ENCODE assay signal across 11 cellular contexts in genomic region chr11:26551186-26551801, GRCh38. TPM values are rescaled to one million over a fixed set of nuclear protein-coding genes. Genes with fewer than 3 reads are reported as not detected.
DNase-seq lines count a peak whose midpoint lies in the region; ATAC-seq and TF ChIP-seq lines count a peak whose summit lies in the region.
"Had no signal": no experiment of that assay in that cellular context is flagged by ENCODE, and none has a peak within 500 bp of the region (broad histone marks: within the 10 kb centered on the region; RNA-seq: fewer than 3 reads in every experiment).

No MANE protein-coding gene starts in this region.

- no peaks in the 10 kb centered on the region for H3F3A ChIP-seq in PC-3 (ENCODE audit: low read length, unreplicated experiment)

- H3K4me2 ChIP-seq in PC-3 (ENCODE audit: low read length) (no peak overlapping the region), neuronal stem cell (ENCODE audit: insufficient read depth, low read length, poor library complexity, severe bottlenecking) (no peak overlapping the region)

- H3K9me3 ChIP-seq in A673 (ENCODE audit: low read depth, low read length, poor library complexity, severe bottlenecking) (no peaks in the 10 kb centered on the region), PC-3 (ENCODE audit: low read length) (no peaks in the 10 kb centered on the region), neuronal stem cell (replicated peaks in 1 of 2; ENCODE audit: control insufficient read depth in 2 of 2, insufficient read depth in 1 of 2, low read depth in 1 of 2, low read length in 2 of 2) (no peaks in the 10 kb centered on the region)

- BruUV-seq in A673 (replicated peaks; lab: Mats Ljungman, UMichigan) (no TSS peak), PC-3 (replicated peaks; lab: Mats Ljungman, UMichigan) (no TSS peak)

- CTCF ChIA-PET in A673 (lab: Charles Lee), result interaction anchor here (1.3 kb wide), 1 partner anchor 9 kb away, joined by 3 read pairs; no protein-coding TSS in a partner anchor
- CTCF ChIA-PET in PC-3 (lab: Charles Lee), result no interaction called here

- WGBS in neuronal stem cell (ENCODE audit: extremely low coverage in 2 of 2, insufficient read length in 2 of 2, insufficient replicate concordance in 1 of 2), 2 donors, result no CpG with 5 or more reads among the region's 1 CpG

- H3K4me3 ChIP-seq in A673 (ENCODE audit: low read depth, low read length, poor library complexity, severe bottlenecking) (no peak overlapping the region), GM12864 (ENCODE audit: low read depth, low read length) (no peak overlapping the region), PC-3 (ENCODE audit: low read length) (no peak overlapping the region), neuronal stem cell (ENCODE audit: low read length in 2 of 2) (no peak overlapping the region)

- H3K36me3 ChIP-seq in A673 (ENCODE audit: insufficient read depth, low read length, poor library complexity, severe bottlenecking) (no peaks in the 10 kb centered on the region), PC-3 (ENCODE audit: low read depth, low read length) (no peaks in the 10 kb centered on the region), neuronal stem cell (replicated peaks in 1 of 2; ENCODE audit: control insufficient read depth in 2 of 2, insufficient read depth in 2 of 2, low read length in 2 of 2) (no peaks in the 10 kb centered on the region)

- H3K23ac ChIP-seq in neuronal stem cell (ENCODE audit: low read depth, low read length, poor library complexity), result no peak overlapping the region

- ATAC-seq in PC-3 (no peak), HG02938 (IDR thresholded peaks at IDR 0.05; ENCODE audit: unreplicated experiment) (no peak), HG03378 (IDR thresholded peaks at IDR 0.05; ENCODE audit: unreplicated experiment) (no peak)

- no peak overlapping the region for H3K4ac ChIP-seq in neuronal stem cell (ENCODE audit: low read length)

- H4K91ac ChIP-seq in neuronal stem cell (ENCODE audit: low read depth, low read length, poor library complexity), result no peak overlapping the region

- POLR2A ChIA-PET in A673 (lab: Charles Lee; ENCODE audit: low non-redundant PET), result no interaction called here
- POLR2A ChIA-PET in PC-3 (lab: Charles Lee; ENCODE audit: unreplicated experiment), result no interaction called here

- H2BK120ac ChIP-seq in neuronal stem cell (ENCODE audit: low read depth, low read length), result no peak overlapping the region

- H2AFZ ChIP-seq in PC-3 (ENCODE audit: low read length), result no peak overlapping the region
- H2AFZ ChIP-seq in neuronal stem cell (ENCODE audit: low read length), result no peak overlapping the region

- no peak overlapping the region for H2BK5ac ChIP-seq in neuronal stem cell (ENCODE audit: low read length)

- H3K9ac ChIP-seq in PC-3 (ENCODE audit: low read length) (no peak overlapping the region), neuronal stem cell (ENCODE audit: low read depth, low read length, poor library complexity) (no peak overlapping the region)

- no peaks in the 10 kb centered on the region for H3K9me2 ChIP-seq in PC-3 (replicated peaks; ENCODE audit: low read length)

- intact Hi-C loops in A673 (cut with micrococcal nuclease; ENCODE audit: unreplicated experiment), result loop anchor here (1.0 to 2.0 kb wide), 3 partner anchors 14 to 608 kb away; no protein-coding TSS in a partner anchor
- intact Hi-C loops in PC-3 (cut with micrococcal nuclease), result loop anchor here (1.0 kb wide), 1 partner anchor 254 kb away; no protein-coding TSS in a partner anchor

- H3K27me3 ChIP-seq in A673 (replicated peaks; ENCODE audit: insufficient read depth, low read depth, low read length, poor library complexity) (peaks cover 97% of the 10 kb centered on the region), PC-3 (ENCODE audit: low read length) (peaks cover 34% of the 10 kb centered on the region), neuronal stem cell (ENCODE audit: control insufficient read depth in 3 of 3, insufficient read depth in 3 of 3, low read depth in 1 of 3, low read length in 3 of 3) (no peaks in the 10 kb centered on the region)

- H4K20me1 ChIP-seq in PC-3 (ENCODE audit: low read length), result no peaks in the 10 kb centered on the region

- peak; percentile 75 for DNase-seq in A673 (ENCODE audit: low spot score)
- no peak for DNase-seq in GM12864 (ENCODE audit: low read depth)
- DNase-seq in PC-3, result peak; percentile 12
- DNase-seq in fibroblast of the conjunctiva (ENCODE audit: low read depth), result peak; percentile 55
- no peak for DNase-seq in stimulated activated CD4-positive, alpha-beta T cell treated with anti-CD3 and anti-CD28 coated beads, Interleukin-2, amount 100 ng/mL, for 24 hours
- no peak for DNase-seq in neuronal stem cell (ENCODE audit: low spot score)
- DNase-seq: stimulated activated CD4-positive, alpha-beta T cell treated with anti-CD3 and anti-CD28 coated beads, Interleukin-2, amount 100 ng/mL, for 48 hours had no signal

- no peak overlapping the region for H4K8ac ChIP-seq in neuronal stem cell (ENCODE audit: low read depth, low read length)

- no peak overlapping the region for H3K18ac ChIP-seq in neuronal stem cell (ENCODE audit: low read length)

- no peaks in the 10 kb centered on the region for H3K79me1 ChIP-seq in neuronal stem cell (ENCODE audit: low read depth, low read length)

- H2BK15ac ChIP-seq in neuronal stem cell (ENCODE audit: low read length), result no peak overlapping the region

- H2BK12ac ChIP-seq in neuronal stem cell (ENCODE audit: low read length), result no peak overlapping the region

- H2AK5ac ChIP-seq in neuronal stem cell (ENCODE audit: low read depth, low read length), result no peak overlapping the region

- H3K27ac ChIP-seq in A673 (ENCODE audit: low read depth, low read length, poor library complexity, severe bottlenecking) (no peak overlapping the region), PC-3 (ENCODE audit: low read length) (no peak overlapping the region), neuronal stem cell (replicated peaks; ENCODE audit: low read length) (no peak overlapping the region)

- H3K14ac ChIP-seq in neuronal stem cell (ENCODE audit: low read length), result no peak overlapping the region

- H3K4me1 ChIP-seq in A673 (ENCODE audit: insufficient read depth, low read length, poor library complexity, severe bottlenecking) (no peaks in the 10 kb centered on the region), PC-3 (ENCODE audit: insufficient read depth, low read length) (no peaks in the 10 kb centered on the region), neuronal stem cell (ENCODE audit: control insufficient read depth in 2 of 2, insufficient read depth in 1 of 2, low read depth in 1 of 2, low read length in 2 of 2) (no peaks in the 10 kb centered on the region)

- TF ChIP-seq CTCF in A673 (conservative IDR thresholded peaks at IDR 0.05; ENCODE audit: low read depth, low read length) (peak; percentile 97), GM12864 (IDR thresholded peaks at IDR 0.05; ENCODE audit: low read depth, low read length, missing control alignments) (peak; percentile 38), PC-3 (conservative IDR thresholded peaks at IDR 0.05; ENCODE audit: low read depth, low read length) (peak; percentile 59; the same call in 1 of the 2 replicates)

- H3K79me2 ChIP-seq in PC-3 (ENCODE audit: low read length), result no peaks in the 10 kb centered on the region

RNA-seq across cellular contexts. Expression of gene MUC15, which starts 20.8 kb away (rescaled TPM):
- total RNA-seq in A673 (2021) (not detected in 2 replicates), PC-3 (2014; rRNA removed) (not detected in 2 replicates)
- polyA plus RNA-seq in neuronal stem cell (2013, experiment 1 of 2), result 0.04 TPM
- not detected for polyA plus RNA-seq in neuronal stem cell (2013, experiment 2 of 2)
- total RNA-seq: Daoy, LHCN-M2 had no signal

Comparison
In these comparisons a context has a peak if more than half of its experiments do, and no peak if none do; other contexts are left out.
1. DNase-seq: peak in A673 (single experiment), PC-3 (single experiment) and fibroblast of the conjunctiva (single experiment); none in GM12864 (single experiment), stimulated activated CD4-positive, alpha-beta T cell treated with anti-CD3 and anti-CD28 coated beads, Interleukin-2, amount 100 ng/mL, for 24 hours (0 of 2) and neuronal stem cell (single experiment).
2. CTCF ChIP-seq: peak in every context shown above with its lines; median percentile 97 in A673; 59 in PC-3; 38 in GM12864.